Comparison of ENCODE assay signal across 1 cellular context in the genomic region with DNA sequence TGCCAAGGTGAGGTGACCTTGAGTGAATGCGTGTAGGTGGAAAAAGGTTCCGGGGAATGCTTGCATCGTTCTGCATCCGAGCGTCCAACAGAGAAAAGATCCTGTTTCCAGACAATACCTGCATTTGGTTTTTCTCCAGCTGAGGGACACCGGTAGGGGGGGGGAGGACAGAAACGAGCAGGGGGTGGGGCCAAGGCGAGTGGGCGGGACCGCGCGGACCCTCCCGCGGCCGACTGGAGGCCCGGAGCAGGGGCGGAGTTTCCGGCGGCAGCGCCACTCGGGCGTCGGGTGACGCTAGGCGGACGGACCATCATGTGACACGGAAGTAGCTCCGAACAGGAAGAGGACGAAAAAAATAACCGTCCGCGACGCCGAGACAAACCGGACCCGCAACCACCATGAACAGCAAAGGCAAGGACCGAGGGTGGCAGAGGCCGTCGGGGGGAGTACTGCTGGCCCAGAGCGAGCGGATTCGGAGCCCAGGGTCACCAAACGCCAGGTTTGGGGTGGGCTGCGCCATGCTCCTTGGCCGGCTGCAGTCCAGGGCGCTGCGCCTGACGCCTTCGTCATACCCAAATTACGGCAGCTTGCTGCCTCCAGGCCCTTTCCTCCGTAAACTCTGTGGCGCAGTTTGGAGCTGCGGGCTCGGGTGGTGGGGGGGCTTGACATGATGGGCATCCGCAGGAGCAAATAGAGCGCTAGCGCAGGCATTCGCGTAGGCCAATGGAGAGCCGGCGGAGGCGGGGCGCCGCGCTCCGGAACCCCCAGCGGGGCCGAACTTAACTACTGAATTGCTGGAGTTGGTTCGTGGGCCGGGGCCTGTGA.
A peak's percentile ranks its signal among the peaks of the same experiment; 100 is the strongest.
TF ChIP-seq lines count a peak whose summit lies in the region.

A gene with protein sequence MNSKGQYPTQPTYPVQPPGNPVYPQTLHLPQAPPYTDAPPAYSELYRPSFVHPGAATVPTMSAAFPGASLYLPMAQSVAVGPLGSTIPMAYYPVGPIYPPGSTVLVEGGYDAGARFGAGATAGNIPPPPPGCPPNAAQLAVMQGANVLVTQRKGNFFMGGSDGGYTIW (plus strand): TSS at position 317 of the 825 bp plus-strand sequence. CDS start 82 bp downstream, at position 399.

TF ChIP-seq in HepG2, 621 proteins besides CTCF, POLR2A, EP300 and RAD21 (continued from another document and continues in another):
- TF ChIP-seq, protein P1, sequence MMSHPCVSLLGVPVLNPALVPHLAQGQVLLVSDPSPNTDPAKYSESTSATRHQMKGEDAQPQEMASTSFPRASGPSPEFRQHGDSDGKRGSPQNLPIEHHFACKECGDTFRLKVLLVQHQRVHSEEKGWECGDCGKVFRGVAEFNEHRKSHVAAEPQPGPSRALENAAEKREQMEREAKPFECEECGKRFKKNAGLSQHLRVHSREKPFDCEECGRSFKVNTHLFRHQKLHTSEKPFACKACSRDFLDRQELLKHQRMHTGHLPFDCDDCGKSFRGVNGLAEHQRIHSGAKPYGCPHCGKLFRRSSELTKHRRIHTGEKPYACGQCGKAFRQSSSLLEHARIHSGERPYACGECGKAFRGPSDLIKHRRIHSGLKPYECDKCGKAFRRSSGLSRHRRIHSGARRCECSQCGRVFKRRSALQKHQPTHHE (CRISPR knock-in tag; IDR thresholded peaks at IDR 0.05; ENCODE audit: borderline replicate concordance): peak; percentile 75; the same call in 1 of the 2 replicates
- TF ChIP-seq ARHGAP35 (CRISPR knock-in tag; IDR thresholded peaks at IDR 0.05; ENCODE audit: borderline replicate concordance) (no peak; the same call in 1 of the 2 replicates), ZNF615 (CRISPR knock-in tag; IDR thresholded peaks at IDR 0.05; ENCODE audit: borderline replicate concordance) (no peak), ZNF567 (CRISPR knock-in tag; IDR thresholded peaks at IDR 0.05; ENCODE audit: borderline replicate concordance) (no peak), GTF3A (CRISPR knock-in tag; conservative IDR thresholded peaks at IDR 0.05) (no peak), ZBTB1 (CRISPR knock-in tag; IDR thresholded peaks at IDR 0.05; ENCODE audit: borderline replicate concordance) (no peak), ZNF350 (CRISPR knock-in tag; IDR thresholded peaks at IDR 0.05; ENCODE audit: borderline replicate concordance, low read depth) (peak; percentile 79; the same call in 1 of the 2 replicates), CHCHD3 (CRISPR knock-in tag; IDR thresholded peaks at IDR 0.05) (no peak), STAT5B (CRISPR knock-in tag; IDR thresholded peaks at IDR 0.05) (no peak), RCOR2 (CRISPR knock-in tag; IDR thresholded peaks at IDR 0.05) (no peak), TBX2 (CRISPR knock-in tag; IDR thresholded peaks at IDR 0.05; ENCODE audit: borderline replicate concordance) (peak; percentile 47; the same call in 1 of the 2 replicates), FOSL1 (CRISPR knock-in tag; IDR thresholded peaks at IDR 0.05; ENCODE audit: borderline replicate concordance) (no peak), NFYB (CRISPR knock-in tag; IDR thresholded peaks at IDR 0.05) (peak; percentile 98), ZNF619 (CRISPR knock-in tag; IDR thresholded peaks at IDR 0.05) (no peak; the same call in 1 of the 2 replicates), U2AF2 (IDR thresholded peaks at IDR 0.05; ENCODE audit: low read depth, low read length) (no peak)
- TF ChIP-seq, protein P2, sequence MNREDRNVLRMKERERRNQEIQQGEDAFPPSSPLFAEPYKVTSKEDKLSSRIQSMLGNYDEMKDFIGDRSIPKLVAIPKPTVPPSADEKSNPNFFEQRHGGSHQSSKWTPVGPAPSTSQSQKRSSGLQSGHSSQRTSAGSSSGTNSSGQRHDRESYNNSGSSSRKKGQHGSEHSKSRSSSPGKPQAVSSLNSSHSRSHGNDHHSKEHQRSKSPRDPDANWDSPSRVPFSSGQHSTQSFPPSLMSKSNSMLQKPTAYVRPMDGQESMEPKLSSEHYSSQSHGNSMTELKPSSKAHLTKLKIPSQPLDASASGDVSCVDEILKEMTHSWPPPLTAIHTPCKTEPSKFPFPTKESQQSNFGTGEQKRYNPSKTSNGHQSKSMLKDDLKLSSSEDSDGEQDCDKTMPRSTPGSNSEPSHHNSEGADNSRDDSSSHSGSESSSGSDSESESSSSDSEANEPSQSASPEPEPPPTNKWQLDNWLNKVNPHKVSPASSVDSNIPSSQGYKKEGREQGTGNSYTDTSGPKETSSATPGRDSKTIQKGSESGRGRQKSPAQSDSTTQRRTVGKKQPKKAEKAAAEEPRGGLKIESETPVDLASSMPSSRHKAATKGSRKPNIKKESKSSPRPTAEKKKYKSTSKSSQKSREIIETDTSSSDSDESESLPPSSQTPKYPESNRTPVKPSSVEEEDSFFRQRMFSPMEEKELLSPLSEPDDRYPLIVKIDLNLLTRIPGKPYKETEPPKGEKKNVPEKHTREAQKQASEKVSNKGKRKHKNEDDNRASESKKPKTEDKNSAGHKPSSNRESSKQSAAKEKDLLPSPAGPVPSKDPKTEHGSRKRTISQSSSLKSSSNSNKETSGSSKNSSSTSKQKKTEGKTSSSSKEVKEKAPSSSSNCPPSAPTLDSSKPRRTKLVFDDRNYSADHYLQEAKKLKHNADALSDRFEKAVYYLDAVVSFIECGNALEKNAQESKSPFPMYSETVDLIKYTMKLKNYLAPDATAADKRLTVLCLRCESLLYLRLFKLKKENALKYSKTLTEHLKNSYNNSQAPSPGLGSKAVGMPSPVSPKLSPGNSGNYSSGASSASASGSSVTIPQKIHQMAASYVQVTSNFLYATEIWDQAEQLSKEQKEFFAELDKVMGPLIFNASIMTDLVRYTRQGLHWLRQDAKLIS (CRISPR knock-in tag; IDR thresholded peaks at IDR 0.05): no peak
- TF ChIP-seq, protein P3, sequence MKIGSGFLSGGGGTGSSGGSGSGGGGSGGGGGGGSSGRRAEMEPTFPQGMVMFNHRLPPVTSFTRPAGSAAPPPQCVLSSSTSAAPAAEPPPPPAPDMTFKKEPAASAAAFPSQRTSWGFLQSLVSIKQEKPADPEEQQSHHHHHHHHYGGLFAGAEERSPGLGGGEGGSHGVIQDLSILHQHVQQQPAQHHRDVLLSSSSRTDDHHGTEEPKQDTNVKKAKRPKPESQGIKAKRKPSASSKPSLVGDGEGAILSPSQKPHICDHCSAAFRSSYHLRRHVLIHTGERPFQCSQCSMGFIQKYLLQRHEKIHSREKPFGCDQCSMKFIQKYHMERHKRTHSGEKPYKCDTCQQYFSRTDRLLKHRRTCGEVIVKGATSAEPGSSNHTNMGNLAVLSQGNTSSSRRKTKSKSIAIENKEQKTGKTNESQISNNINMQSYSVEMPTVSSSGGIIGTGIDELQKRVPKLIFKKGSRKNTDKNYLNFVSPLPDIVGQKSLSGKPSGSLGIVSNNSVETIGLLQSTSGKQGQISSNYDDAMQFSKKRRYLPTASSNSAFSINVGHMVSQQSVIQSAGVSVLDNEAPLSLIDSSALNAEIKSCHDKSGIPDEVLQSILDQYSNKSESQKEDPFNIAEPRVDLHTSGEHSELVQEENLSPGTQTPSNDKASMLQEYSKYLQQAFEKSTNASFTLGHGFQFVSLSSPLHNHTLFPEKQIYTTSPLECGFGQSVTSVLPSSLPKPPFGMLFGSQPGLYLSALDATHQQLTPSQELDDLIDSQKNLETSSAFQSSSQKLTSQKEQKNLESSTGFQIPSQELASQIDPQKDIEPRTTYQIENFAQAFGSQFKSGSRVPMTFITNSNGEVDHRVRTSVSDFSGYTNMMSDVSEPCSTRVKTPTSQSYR (CRISPR knock-in tag; IDR thresholded peaks at IDR 0.05; ENCODE audit: borderline replicate concordance): 0 out of 2 replicates have a peak, but pooled peaks have one; percentile 7
- TF ChIP-seq, protein P4, sequence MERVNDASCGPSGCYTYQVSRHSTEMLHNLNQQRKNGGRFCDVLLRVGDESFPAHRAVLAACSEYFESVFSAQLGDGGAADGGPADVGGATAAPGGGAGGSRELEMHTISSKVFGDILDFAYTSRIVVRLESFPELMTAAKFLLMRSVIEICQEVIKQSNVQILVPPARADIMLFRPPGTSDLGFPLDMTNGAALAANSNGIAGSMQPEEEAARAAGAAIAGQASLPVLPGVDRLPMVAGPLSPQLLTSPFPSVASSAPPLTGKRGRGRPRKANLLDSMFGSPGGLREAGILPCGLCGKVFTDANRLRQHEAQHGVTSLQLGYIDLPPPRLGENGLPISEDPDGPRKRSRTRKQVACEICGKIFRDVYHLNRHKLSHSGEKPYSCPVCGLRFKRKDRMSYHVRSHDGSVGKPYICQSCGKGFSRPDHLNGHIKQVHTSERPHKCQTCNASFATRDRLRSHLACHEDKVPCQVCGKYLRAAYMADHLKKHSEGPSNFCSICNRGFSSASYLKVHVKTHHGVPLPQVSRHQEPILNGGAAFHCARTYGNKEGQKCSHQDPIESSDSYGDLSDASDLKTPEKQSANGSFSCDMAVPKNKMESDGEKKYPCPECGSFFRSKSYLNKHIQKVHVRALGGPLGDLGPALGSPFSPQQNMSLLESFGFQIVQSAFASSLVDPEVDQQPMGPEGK (CRISPR knock-in tag; IDR thresholded peaks at IDR 0.05): peak; percentile 82
- TF ChIP-seq, protein P5, sequence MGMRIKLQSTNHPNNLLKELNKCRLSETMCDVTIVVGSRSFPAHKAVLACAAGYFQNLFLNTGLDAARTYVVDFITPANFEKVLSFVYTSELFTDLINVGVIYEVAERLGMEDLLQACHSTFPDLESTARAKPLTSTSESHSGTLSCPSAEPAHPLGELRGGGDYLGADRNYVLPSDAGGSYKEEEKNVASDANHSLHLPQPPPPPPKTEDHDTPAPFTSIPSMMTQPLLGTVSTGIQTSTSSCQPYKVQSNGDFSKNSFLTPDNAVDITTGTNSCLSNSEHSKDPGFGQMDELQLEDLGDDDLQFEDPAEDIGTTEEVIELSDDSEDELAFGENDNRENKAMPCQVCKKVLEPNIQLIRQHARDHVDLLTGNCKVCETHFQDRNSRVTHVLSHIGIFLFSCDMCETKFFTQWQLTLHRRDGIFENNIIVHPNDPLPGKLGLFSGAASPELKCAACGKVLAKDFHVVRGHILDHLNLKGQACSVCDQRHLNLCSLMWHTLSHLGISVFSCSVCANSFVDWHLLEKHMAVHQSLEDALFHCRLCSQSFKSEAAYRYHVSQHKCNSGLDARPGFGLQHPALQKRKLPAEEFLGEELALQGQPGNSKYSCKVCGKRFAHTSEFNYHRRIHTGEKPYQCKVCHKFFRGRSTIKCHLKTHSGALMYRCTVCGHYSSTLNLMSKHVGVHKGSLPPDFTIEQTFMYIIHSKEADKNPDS (CRISPR knock-in tag; IDR thresholded peaks at IDR 0.05): no peak
- TF ChIP-seq, protein P6, sequence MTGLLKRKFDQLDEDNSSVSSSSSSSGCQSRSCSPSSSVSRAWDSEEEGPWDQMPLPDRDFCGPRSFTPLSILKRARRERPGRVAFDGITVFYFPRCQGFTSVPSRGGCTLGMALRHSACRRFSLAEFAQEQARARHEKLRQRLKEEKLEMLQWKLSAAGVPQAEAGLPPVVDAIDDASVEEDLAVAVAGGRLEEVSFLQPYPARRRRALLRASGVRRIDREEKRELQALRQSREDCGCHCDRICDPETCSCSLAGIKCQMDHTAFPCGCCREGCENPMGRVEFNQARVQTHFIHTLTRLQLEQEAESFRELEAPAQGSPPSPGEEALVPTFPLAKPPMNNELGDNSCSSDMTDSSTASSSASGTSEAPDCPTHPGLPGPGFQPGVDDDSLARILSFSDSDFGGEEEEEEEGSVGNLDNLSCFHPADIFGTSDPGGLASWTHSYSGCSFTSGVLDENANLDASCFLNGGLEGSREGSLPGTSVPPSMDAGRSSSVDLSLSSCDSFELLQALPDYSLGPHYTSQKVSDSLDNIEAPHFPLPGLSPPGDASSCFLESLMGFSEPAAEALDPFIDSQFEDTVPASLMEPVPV (CRISPR knock-in tag; IDR thresholded peaks at IDR 0.05): peak; percentile 12; the same call in 1 of the 2 replicates
- TF ChIP-seq, protein P7, sequence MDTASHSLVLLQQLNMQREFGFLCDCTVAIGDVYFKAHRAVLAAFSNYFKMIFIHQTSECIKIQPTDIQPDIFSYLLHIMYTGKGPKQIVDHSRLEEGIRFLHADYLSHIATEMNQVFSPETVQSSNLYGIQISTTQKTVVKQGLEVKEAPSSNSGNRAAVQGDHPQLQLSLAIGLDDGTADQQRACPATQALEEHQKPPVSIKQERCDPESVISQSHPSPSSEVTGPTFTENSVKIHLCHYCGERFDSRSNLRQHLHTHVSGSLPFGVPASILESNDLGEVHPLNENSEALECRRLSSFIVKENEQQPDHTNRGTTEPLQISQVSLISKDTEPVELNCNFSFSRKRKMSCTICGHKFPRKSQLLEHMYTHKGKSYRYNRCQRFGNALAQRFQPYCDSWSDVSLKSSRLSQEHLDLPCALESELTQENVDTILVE (CRISPR knock-in tag; IDR thresholded peaks at IDR 0.05): peak; percentile 69; the same call in 1 of the 2 replicates
- TF ChIP-seq, protein P8, sequence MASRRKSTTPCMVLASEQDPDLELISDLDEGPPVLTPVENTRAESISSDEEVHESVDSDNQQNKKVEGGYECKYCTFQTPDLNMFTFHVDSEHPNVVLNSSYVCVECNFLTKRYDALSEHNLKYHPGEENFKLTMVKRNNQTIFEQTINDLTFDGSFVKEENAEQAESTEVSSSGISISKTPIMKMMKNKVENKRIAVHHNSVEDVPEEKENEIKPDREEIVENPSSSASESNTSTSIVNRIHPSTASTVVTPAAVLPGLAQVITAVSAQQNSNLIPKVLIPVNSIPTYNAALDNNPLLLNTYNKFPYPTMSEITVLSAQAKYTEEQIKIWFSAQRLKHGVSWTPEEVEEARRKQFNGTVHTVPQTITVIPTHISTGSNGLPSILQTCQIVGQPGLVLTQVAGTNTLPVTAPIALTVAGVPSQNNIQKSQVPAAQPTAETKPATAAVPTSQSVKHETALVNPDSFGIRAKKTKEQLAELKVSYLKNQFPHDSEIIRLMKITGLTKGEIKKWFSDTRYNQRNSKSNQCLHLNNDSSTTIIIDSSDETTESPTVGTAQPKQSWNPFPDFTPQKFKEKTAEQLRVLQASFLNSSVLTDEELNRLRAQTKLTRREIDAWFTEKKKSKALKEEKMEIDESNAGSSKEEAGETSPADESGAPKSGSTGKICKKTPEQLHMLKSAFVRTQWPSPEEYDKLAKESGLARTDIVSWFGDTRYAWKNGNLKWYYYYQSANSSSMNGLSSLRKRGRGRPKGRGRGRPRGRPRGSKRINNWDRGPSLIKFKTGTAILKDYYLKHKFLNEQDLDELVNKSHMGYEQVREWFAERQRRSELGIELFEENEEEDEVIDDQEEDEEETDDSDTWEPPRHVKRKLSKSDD (CRISPR knock-in tag; IDR thresholded peaks at IDR 0.05; ENCODE audit: low read depth): no peak
- TF ChIP-seq, protein P9, sequence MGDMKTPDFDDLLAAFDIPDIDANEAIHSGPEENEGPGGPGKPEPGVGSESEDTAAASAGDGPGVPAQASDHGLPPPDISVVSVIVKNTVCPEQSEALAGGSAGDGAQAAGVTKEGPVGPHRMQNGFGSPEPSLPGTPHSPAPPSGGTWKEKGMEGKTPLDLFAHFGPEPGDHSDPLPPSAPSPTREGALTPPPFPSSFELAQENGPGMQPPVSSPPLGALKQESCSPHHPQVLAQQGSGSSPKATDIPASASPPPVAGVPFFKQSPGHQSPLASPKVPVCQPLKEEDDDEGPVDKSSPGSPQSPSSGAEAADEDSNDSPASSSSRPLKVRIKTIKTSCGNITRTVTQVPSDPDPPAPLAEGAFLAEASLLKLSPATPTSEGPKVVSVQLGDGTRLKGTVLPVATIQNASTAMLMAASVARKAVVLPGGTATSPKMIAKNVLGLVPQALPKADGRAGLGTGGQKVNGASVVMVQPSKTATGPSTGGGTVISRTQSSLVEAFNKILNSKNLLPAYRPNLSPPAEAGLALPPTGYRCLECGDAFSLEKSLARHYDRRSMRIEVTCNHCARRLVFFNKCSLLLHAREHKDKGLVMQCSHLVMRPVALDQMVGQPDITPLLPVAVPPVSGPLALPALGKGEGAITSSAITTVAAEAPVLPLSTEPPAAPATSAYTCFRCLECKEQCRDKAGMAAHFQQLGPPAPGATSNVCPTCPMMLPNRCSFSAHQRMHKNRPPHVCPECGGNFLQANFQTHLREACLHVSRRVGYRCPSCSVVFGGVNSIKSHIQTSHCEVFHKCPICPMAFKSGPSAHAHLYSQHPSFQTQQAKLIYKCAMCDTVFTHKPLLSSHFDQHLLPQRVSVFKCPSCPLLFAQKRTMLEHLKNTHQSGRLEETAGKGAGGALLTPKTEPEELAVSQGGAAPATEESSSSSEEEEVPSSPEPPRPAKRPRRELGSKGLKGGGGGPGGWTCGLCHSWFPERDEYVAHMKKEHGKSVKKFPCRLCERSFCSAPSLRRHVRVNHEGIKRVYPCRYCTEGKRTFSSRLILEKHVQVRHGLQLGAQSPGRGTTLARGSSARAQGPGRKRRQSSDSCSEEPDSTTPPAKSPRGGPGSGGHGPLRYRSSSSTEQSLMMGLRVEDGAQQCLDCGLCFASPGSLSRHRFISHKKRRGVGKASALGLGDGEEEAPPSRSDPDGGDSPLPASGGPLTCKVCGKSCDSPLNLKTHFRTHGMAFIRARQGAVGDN (CRISPR knock-in tag; IDR thresholded peaks at IDR 0.05): peak; percentile 86
